31 cellular contexts compared by ENCODE assay signal in the genomic region with DNA sequence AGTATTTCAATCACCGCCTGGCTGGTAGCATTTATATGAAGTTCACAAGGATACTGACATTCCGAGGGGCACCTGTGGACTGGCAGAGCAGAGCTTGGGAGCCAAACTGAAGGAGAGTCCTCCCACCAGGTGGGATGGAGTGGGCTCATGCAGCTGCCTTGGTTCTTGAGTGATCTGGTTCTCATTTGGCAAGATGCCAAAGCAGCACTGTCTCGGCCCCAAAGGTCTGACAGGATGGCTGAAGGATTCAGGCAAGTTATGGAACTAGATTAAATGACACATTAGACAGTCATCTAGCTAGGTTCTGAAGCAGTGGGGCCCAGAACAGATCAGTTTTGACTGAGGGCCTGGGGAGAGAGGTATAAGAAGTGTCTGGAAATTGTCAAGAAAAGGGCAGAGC. TPM values are rescaled to one million over a fixed set of nuclear protein-coding genes. Genes with fewer than 3 reads are reported as not detected.
"Had no signal": no experiment of that assay in that cellular context is flagged by ENCODE, and none has a peak within 500 bp of the region (broad histone marks: within the 10 kb centered on the region; RNA-seq: fewer than 3 reads in every experiment).

No MANE protein-coding gene starts in this region.

- H3K27ac ChIP-seq: hepatocyte, lower lobe of right lung, neural progenitor cell, right lobe of liver, suprapubic skin, transverse colon, uterus had no signal

- H3K36me3 ChIP-seq: lower lobe of right lung, neural progenitor cell, right lobe of liver, suprapubic skin, transverse colon, uterus had no signal

- H3K4me1 ChIP-seq: neural progenitor cell, right lobe of liver, uterus had no signal

- FAIRE-seq: frontal cortex, small intestine had no signal

- H3K4me1 Mint-ChIP-seq: activated T-helper 17 cell treated with anti-CD3 and anti-CD28 coated beads, Interleukin-2, amount 50 U/mL, for 72 hours; neural progenitor cell had no signal

- DNase-seq: activated CD4-positive, alpha-beta T cell treated with anti-CD3 and anti-CD28 coated beads for 1 hour; activated CD4-positive, alpha-beta T cell treated with anti-CD3 and anti-CD28 coated beads, Interleukin-2, amount 50 U/mL, for 4 hours; activated CD8-positive, alpha-beta memory T cell treated with anti-CD3 and anti-CD28 coated beads for 24 hours; activated CD8-positive, alpha-beta memory T cell treated with anti-CD3 and anti-CD28 coated beads, Interleukin-2, amount 50 U/mL, for 4 hours; activated naive CD8-positive, alpha-beta T cell treated with anti-CD3 and anti-CD28 coated beads, Interleukin-2, amount 10 ng/mL, durations not matched to agents 7 days and 5 days; activated T-cell treated with anti-CD3 and anti-CD28 coated beads, Interleukin-2, amount 50 U/mL, for 24 hours; amniotic stem cell; caudate nucleus; effector CD8-positive, alpha-beta T cell; glutamatergic neuron; immature natural killer cell; lower lobe of right lung; naive thymus-derived CD8-positive, alpha-beta T cell; posterior cingulate gyrus; right lobe of liver; small intestine; stimulated activated CD4-positive, alpha-beta T cell treated with anti-CD3 and anti-CD28 coated beads, Interleukin-2, amount 100 ng/mL, for 24 hours; stimulated activated naive CD8-positive, alpha-beta T cell treated with anti-CD3 and anti-CD28 coated beads, Interleukin-15, amount 100 ng/mL, for 72 hours; T-helper 9 cell; transverse colon; uterus had no signal

- H3K27me3 ChIP-seq: right lobe of liver, suprapubic skin, transverse colon, uterus had no signal

- H3K9me3 Mint-ChIP-seq: activated naive CD8-positive, alpha-beta T cell treated with anti-CD3 and anti-CD28 coated beads, Interleukin-2, amount 10 ng/mL, durations not matched to agents 7 days and 5 days; activated T-cell treated with anti-CD3 and anti-CD28 coated beads, Interleukin-2, amount 50 U/mL, for 24 hours; activated T-helper 17 cell treated with anti-CD3 and anti-CD28 coated beads, Interleukin-2, amount 50 U/mL, for 72 hours; dendritic cell treated with granulocyte-macrophage colony-stimulating factor and Interleukin-4, amounts not matched to agents 40 ng/mL and 50 ng/mL, for 4 days; naive thymus-derived CD8-positive, alpha-beta T cell; stimulated activated effector memory CD8-positive, alpha-beta T cell treated with anti-CD3 and anti-CD28 coated beads, Interleukin-12 subunit alpha, Interleukin-12 subunit beta, amount 100 ng/mL, for 72 hours; stimulated activated naive CD8-positive, alpha-beta T cell treated with anti-CD3 and anti-CD28 coated beads, Interleukin-15, amount 100 ng/mL, for 72 hours had no signal

- H3K4me3 Mint-ChIP-seq: activated naive CD8-positive, alpha-beta T cell treated with anti-CD3 and anti-CD28 coated beads, Interleukin-2, amount 10 ng/mL, durations not matched to agents 7 days and 5 days; activated T-cell treated with anti-CD3 and anti-CD28 coated beads, Interleukin-2, amount 50 U/mL, for 24 hours; activated T-helper 17 cell treated with anti-CD3 and anti-CD28 coated beads, Interleukin-2, amount 50 U/mL, for 72 hours; dendritic cell treated with granulocyte-macrophage colony-stimulating factor and Interleukin-4, amounts not matched to agents 40 ng/mL and 50 ng/mL, for 4 days; immature natural killer cell; neural progenitor cell; stimulated activated effector memory CD8-positive, alpha-beta T cell treated with anti-CD3 and anti-CD28 coated beads, Interleukin-12 subunit alpha, Interleukin-12 subunit beta, amount 100 ng/mL, for 72 hours; stimulated activated naive CD8-positive, alpha-beta T cell treated with anti-CD3 and anti-CD28 coated beads, Interleukin-15, amount 100 ng/mL, for 72 hours had no signal

- H3K36me3 Mint-ChIP-seq: activated naive CD8-positive, alpha-beta T cell treated with anti-CD3 and anti-CD28 coated beads, Interleukin-2, amount 10 ng/mL, durations not matched to agents 7 days and 5 days; immature natural killer cell; naive thymus-derived CD8-positive, alpha-beta T cell; neural progenitor cell; stimulated activated effector memory CD8-positive, alpha-beta T cell treated with anti-CD3 and anti-CD28 coated beads, Interleukin-12 subunit alpha, Interleukin-12 subunit beta, amount 100 ng/mL, for 72 hours had no signal

- H3K9me3 ChIP-seq: lower lobe of right lung, right lobe of liver, suprapubic skin, transverse colon, uterus had no signal

- H3K27ac Mint-ChIP-seq: activated naive CD8-positive, alpha-beta T cell treated with anti-CD3 and anti-CD28 coated beads, Interleukin-2, amount 10 ng/mL, durations not matched to agents 7 days and 5 days; activated T-cell treated with anti-CD3 and anti-CD28 coated beads, Interleukin-2, amount 50 U/mL, for 24 hours; activated T-helper 17 cell treated with anti-CD3 and anti-CD28 coated beads, Interleukin-2, amount 50 U/mL, for 72 hours; dendritic cell treated with granulocyte-macrophage colony-stimulating factor and Interleukin-4, amounts not matched to agents 40 ng/mL and 50 ng/mL, for 4 days; immature natural killer cell; naive thymus-derived CD8-positive, alpha-beta T cell; neural progenitor cell; stimulated activated effector memory CD8-positive, alpha-beta T cell treated with anti-CD3 and anti-CD28 coated beads, Interleukin-12 subunit alpha, Interleukin-12 subunit beta, amount 100 ng/mL, for 72 hours; stimulated activated naive CD8-positive, alpha-beta T cell treated with anti-CD3 and anti-CD28 coated beads, Interleukin-15, amount 100 ng/mL, for 72 hours had no signal

- H3K4me3 ChIP-seq: hepatocyte, lower lobe of right lung, neural progenitor cell, right lobe of liver, suprapubic skin, transverse colon, uterus had no signal

- ATAC-seq: left lobe of liver; lower lobe of right lung; naive thymus-derived CD8-positive, alpha-beta T cell; right lobe of liver had no signal

RNA-seq across cellular contexts. Expression of gene FGF16, which starts 3.2 kb away (rescaled TPM):
- total RNA-seq: activated naive CD8-positive, alpha-beta T cell treated with anti-CD3 and anti-CD28 coated beads, Interleukin-2, amount 10 ng/mL, durations not matched to agents 7 days and 5 days; activated T-helper 17 cell treated with anti-CD3 and anti-CD28 coated beads, Interleukin-2, amount 50 U/mL, for 72 hours; esophagus mucosa; kidney epithelial cell; left lobe of liver; lower lobe of right lung; naive thymus-derived CD8-positive, alpha-beta T cell; right lobe of liver; suprapubic skin; transverse colon had no signal
- polyA plus RNA-seq: hepatocyte; immature natural killer cell; naive thymus-derived CD8-positive, alpha-beta T cell had no signal
